ENCODE assay signal across 1 cellular context in genomic region chr3:14206548-14207177, GRCh38.
TF ChIP-seq lines count a peak whose summit lies in the region.

No MANE protein-coding gene starts in this region.

TF ChIP-seq in IMR-90, 13 proteins besides CTCF, POLR2A, EP300 and RAD21:
- TF ChIP-seq CEBPB (IDR thresholded peaks at IDR 0.05; ENCODE audit: low read depth, low read length) (peak; percentile 12; the same call in 1 of the 2 replicates), RCOR1 (IDR thresholded peaks at IDR 0.05; ENCODE audit: insufficient replicate concordance, low read length) (no peak)
